In genomic region chr2:66435549-66435875, GRCh38 we compare ENCODE assay signal across 1 cellular context.
TF ChIP-seq lines count a peak whose summit lies in the region.

No MANE protein-coding gene starts in this region.

TF ChIP-seq in A549, 52 proteins besides CTCF, POLR2A, EP300 and RAD21 (continued from another document):
- TF ChIP-seq HMGXB4 (CRISPR knock-in tag; IDR thresholded peaks at IDR 0.05; ENCODE audit: borderline replicate concordance) (no peak), KDM1A (IDR thresholded peaks at IDR 0.05; ENCODE audit: low read depth) (no peak), HOXA7 (CRISPR knock-in tag; IDR thresholded peaks at IDR 0.05) (no peak), FOSL2 (IDR thresholded peaks at IDR 0.05) (no peak), FOSL2 (CRISPR knock-in tag; IDR thresholded peaks at IDR 0.05) (no peak)
